In genomic region chr6:113019176-113019575, GRCh38 we compare ENCODE assay signal across 17 cellular contexts.
A peak's percentile ranks its signal among the peaks of the same experiment; 100 is the strongest.
DNase-seq lines count a peak whose midpoint lies in the region; ATAC-seq and TF ChIP-seq lines count a peak whose summit lies in the region.
"Had no signal": no experiment of that assay in that cellular context is flagged by ENCODE, and none has a peak within 500 bp of the region (broad histone marks: within the 10 kb centered on the region; RNA-seq: fewer than 3 reads in every experiment).

No MANE protein-coding gene starts in this region.

- peak overlapping the region; percentile 99 for H3K18ac ChIP-seq in IMR-90 (ENCODE audit: low read depth, low read length)

- peak overlapping the region; percentile 92 for H2AK5ac ChIP-seq in IMR-90 (ENCODE audit: low read depth, low read length)

- TF ChIP-seq EP300 in suprapubic skin (IDR thresholded peaks at IDR 0.05) = no peak

- no peak for TF ChIP-seq RAD21 in IMR-90 (IDR thresholded peaks at IDR 0.05; ENCODE audit: low read length)

- dilution Hi-C loops in IMR-90 (cut with HindIII; ENCODE audit: low sequenced_read_pairs, unreplicated experiment) = no loop called here

- peak overlapping the region; percentile 75 for H2BK120ac ChIP-seq in IMR-90 (ENCODE audit: low read depth, low read length)

- H3K9me1 ChIP-seq in IMR-90 (ENCODE audit: insufficient read depth, low read length) = 0 out of 2 replicates have a peak, but pooled peaks cover 3% of the 10 kb centered on the region

- H2AFZ ChIP-seq in IMR-90 (replicated peaks; ENCODE audit: low read length, poor library complexity) = peak overlapping the region; percentile 83

- H3K4me2 ChIP-seq in IMR-90 (ENCODE audit: low read depth, low read length) = peak overlapping the region; percentile 43; the same call in 1 of the 2 replicates

- H3K4me3 ChIP-seq in IMR-90 (ENCODE audit: insufficient read depth, low read depth, low read length) (no peak overlapping the region), colonic mucosa (no peak overlapping the region), mucosa of descending colon (no peak overlapping the region), suprapubic skin (no peak overlapping the region)
- H3K4me3 ChIP-seq: tibial nerve had no signal

- peak overlapping the region; percentile 91; the same call in 2 of the 3 replicates for H2BK15ac ChIP-seq in IMR-90 (ENCODE audit: low read depth, low read length)

- H4K91ac ChIP-seq in IMR-90 (ENCODE audit: insufficient read depth, low read depth, low read length) = peak overlapping the region; percentile 77

- no CpG with 5 or more reads among the region's 3 CpGs for WGBS in IMR-90 (ENCODE audit: extremely low coverage in 2 of 2, insufficient read length in 1 of 2), 2 experiments
- WGBS in suprapubic skin = 52% methylated on average over 3 of the region's 3 CpGs

- peak overlapping the region; percentile 87 for H3K23ac ChIP-seq in IMR-90 (ENCODE audit: low read depth, low read length)

- H3K27me3 ChIP-seq in IMR-90 (ENCODE audit: control insufficient read depth, insufficient read depth, low read length) = no peaks in the 10 kb centered on the region
- no peaks in the 10 kb centered on the region for H3K27me3 ChIP-seq in colonic mucosa
- no peaks in the 10 kb centered on the region for H3K27me3 ChIP-seq in suprapubic skin
- H3K27me3 ChIP-seq: tibial nerve had no signal

- no peaks in the 10 kb centered on the region for H4K20me1 ChIP-seq in IMR-90 (ENCODE audit: insufficient read depth, low read length)

- no peaks in the 10 kb centered on the region for H3K9me3 ChIP-seq in IMR-90 (ENCODE audit: control insufficient read depth, insufficient read depth, low read length)
- no peaks in the 10 kb centered on the region for H3K9me3 ChIP-seq in colonic mucosa
- H3K9me3 ChIP-seq in mucosa of descending colon = no peaks in the 10 kb centered on the region
- H3K9me3 ChIP-seq in suprapubic skin = no peaks in the 10 kb centered on the region
- H3K9me3 ChIP-seq: tibial nerve had no signal

- POLR2A ChIA-PET in IMR-90 (lab: Charles Lee; ENCODE audit: unreplicated experiment) = no interaction called here

- peak overlapping the region; percentile 58 for H2AK9ac ChIP-seq in IMR-90 (replicated peaks; ENCODE audit: low read depth, low read length, poor library complexity)

- H3K9ac ChIP-seq in IMR-90 (ENCODE audit: low read depth, low read length) (no peak overlapping the region), colonic mucosa (ENCODE audit: low read depth in 2 of 2, low read length in 2 of 2) (no peak overlapping the region)

- no peaks in the 10 kb centered on the region for H3K79me1 ChIP-seq in IMR-90 (ENCODE audit: low read depth in 1 of 2, low read length in 2 of 2)

- BruUV-seq in IMR-90 (replicated peaks; lab: Mats Ljungman, UMichigan) = no TSS peak

- H3K4ac ChIP-seq in IMR-90 (ENCODE audit: low read depth, low read length) = peak overlapping the region; percentile 80

- peaks cover 8% of the 10 kb centered on the region for H3K4me1 ChIP-seq in IMR-90 (ENCODE audit: control insufficient read depth, insufficient read depth, low read length)
- no peaks in the 10 kb centered on the region for H3K4me1 ChIP-seq in colonic mucosa
- peaks cover 8% of the 10 kb centered on the region for H3K4me1 ChIP-seq in mucosa of descending colon (ENCODE audit: low read depth)
- H3K4me1 ChIP-seq in suprapubic skin = peaks cover 25% of the 10 kb centered on the region

- peak overlapping the region; percentile 84 for H3K14ac ChIP-seq in IMR-90 (replicated peaks; ENCODE audit: low read depth, low read length)

- H3K36me3 ChIP-seq in IMR-90 (ENCODE audit: control insufficient read depth, insufficient read depth, low read length) (no peaks in the 10 kb centered on the region), colonic mucosa (no peaks in the 10 kb centered on the region), mucosa of descending colon (ENCODE audit: low read depth) (no peaks in the 10 kb centered on the region), suprapubic skin (no peaks in the 10 kb centered on the region)
- H3K36me3 ChIP-seq: tibial nerve had no signal

- TF ChIP-seq CTCF in IMR-90 (conservative IDR thresholded peaks at IDR 0.05; ENCODE audit: low read depth, low read length) (no peak), colonic mucosa (IDR thresholded peaks at IDR 0.05) (no peak), mucosa of descending colon (IDR thresholded peaks at IDR 0.05) (no peak), suprapubic skin (IDR thresholded peaks at IDR 0.05) (no peak)

- CTCF ChIA-PET in IMR-90 (lab: Yijun Ruan, JAX) = no interaction called here

- in situ Hi-C loops in IMR-90 (cut with MboI; ENCODE audit: low sequenced_read_pairs) = no loop called here

- H2BK5ac ChIP-seq in IMR-90 (ENCODE audit: low read depth, low read length, poor library complexity, severe bottlenecking) = peak overlapping the region; percentile 80

- H2BK20ac ChIP-seq in IMR-90 (ENCODE audit: low read depth, low read length) = peak overlapping the region; percentile 57; the same call in 1 of the 2 replicates

- no peak for TF ChIP-seq POLR2A in IMR-90 (IDR thresholded peaks at IDR 0.05; ENCODE audit: low read depth, low read length)
- TF ChIP-seq POLR2A in suprapubic skin (IDR thresholded peaks at IDR 0.05) = no peak

- intact Hi-C loops in IMR-90 (cut with micrococcal nuclease) (loop anchor here (10.0 kb wide), 1 partner anchor 96 kb away; no protein-coding TSS in a partner anchor), colonic mucosa (cut with DNase I) (no loop called here), mucosa of descending colon (cut with DNase I, micrococcal nuclease) (no loop called here)

- H4K5ac ChIP-seq in IMR-90 (ENCODE audit: low read depth, low read length) = peak overlapping the region; percentile 96

- H3K56ac ChIP-seq in IMR-90 (ENCODE audit: extremely low read depth, insufficient read depth, low read length) = no peak overlapping the region

- H3K27ac ChIP-seq in IMR-90 (ENCODE audit: insufficient read depth, low read length) (peak overlapping the region; percentile 41; the same call in 1 of the 2 replicates), colonic mucosa (peak overlapping the region; percentile 4), suprapubic skin (peak overlapping the region; percentile 72)

- peak overlapping the region; percentile 10 to 77; a peak in 3 of 4 replicates for H4K8ac ChIP-seq in IMR-90 (ENCODE audit: low read depth in 2 of 2, low read length in 2 of 2)

- DNase-seq in IMR-90 (no peak), colonic mucosa (no peak), mucosa of descending colon (no peak), suprapubic skin (ENCODE audit: low spot score in 2 of 2) (no peak), NOMO-1 treated with DMSO at 0.1 percent for 48 hours (lab: John Stamatoyannopoulos, UW; ENCODE audit: unreplicated experiment) (no peak), NCI-H128 (lab: John Stamatoyannopoulos, UW; ENCODE audit: unreplicated experiment) (no peak), NCI-H1436 (lab: John Stamatoyannopoulos, UW) (no peak)
- DNase-seq: activated CD8-positive, alpha-beta memory T cell treated with anti-CD3 and anti-CD28 coated beads, Interleukin-2, amount 50 U/mL, for 48 hours; activated naive CD8-positive, alpha-beta T cell treated with anti-CD3 and anti-CD28 coated beads for 36 hours; AML-193; foreskin melanocyte; naive thymus-derived CD4-positive, alpha-beta T cell; NCI-H1105; NCI-H446; stimulated activated CD4-positive, alpha-beta T cell treated with anti-CD3 and anti-CD28 coated beads, Interleukin-12 subunit alpha, Interleukin-12 subunit beta, amount 100 ng/mL, for 4 hours had no signal

- ATAC-seq in IMR-90 (ENCODE audit: low read depth) = no peak
- ATAC-seq in mucosa of descending colon = peak; percentile 62
- ATAC-seq in HG03135 (IDR thresholded peaks at IDR 0.05; ENCODE audit: unreplicated experiment) = no peak
- ATAC-seq: naive thymus-derived CD4-positive, alpha-beta T cell had no signal

TF ChIP-seq in IMR-90, 13 proteins besides CTCF, POLR2A, EP300 and RAD21:
- TF ChIP-seq RCOR1 (IDR thresholded peaks at IDR 0.05; ENCODE audit: insufficient replicate concordance, low read length) (no peak), ELK1 (IDR thresholded peaks at IDR 0.05; ENCODE audit: borderline replicate concordance, low read depth, low read length) (no peak), MAZ (IDR thresholded peaks at IDR 0.05; ENCODE audit: borderline replicate concordance, low read depth, low read length) (no peak), CEBPB (IDR thresholded peaks at IDR 0.05; ENCODE audit: low read depth, low read length) (no peak), USF2 (IDR thresholded peaks at IDR 0.05; ENCODE audit: low read depth, low read length) (no peak), CHD1 (IDR thresholded peaks at IDR 0.05; ENCODE audit: low read depth, low read length) (no peak), MXI1 (IDR thresholded peaks at IDR 0.05; ENCODE audit: borderline replicate concordance, low read depth, low read length) (no peak)

Comparison
In these comparisons a context has a peak if more than half of its experiments do, and no peak if none do; other contexts are left out.
1. H3K27ac ChIP-seq: peak in every context shown above with its lines; median percentile 72 in suprapubic skin; 41 in IMR-90; 4 in colonic mucosa.